27 cellular contexts compared by ENCODE assay signal in genomic region chr14:47660158-47660557, GRCh38. TPM values are rescaled to one million over a fixed set of nuclear protein-coding genes. Genes with fewer than 3 reads are reported as not detected.
"Had no signal": no experiment of that assay in that cellular context is flagged by ENCODE, and none has a peak within 500 bp of the region (broad histone marks: within the 10 kb centered on the region; RNA-seq: fewer than 3 reads in every experiment).

No MANE protein-coding gene starts in this region.

- DNase-seq: hippocampal formation; left colon; left lung; lower lobe of right lung; mammary epithelial cell; mesendoderm; naive B cell; natural killer cell; nephron progenitor cell; occipital lobe; right lobe of liver; stimulated activated CD4-positive, alpha-beta T cell treated with anti-CD3 and anti-CD28 coated beads, Interleukin-2, amount 100 ng/mL, for 24 hours; stimulated activated CD4-positive, alpha-beta T cell treated with anti-CD3 and anti-CD28 coated beads, Interleukin-4, amount 100 ng/mL, for 1 hour; stimulated activated naive B cell treated with anti-CD40 and anti-IgM and Interleukin-4, amounts not matched to agents 10 μg/mL and 1 μg/mL and 100 μg/mL, for 72 hours; stimulated activated naive CD8-positive, alpha-beta T cell treated with anti-CD3 and anti-CD28 coated beads, Interleukin-15, Interleukin-2, amounts not matched to agents 100 U/mL and 50 U/mL, for 24 hours; stomach; tibial artery; trophoblast cell; upper lobe of right lung had no signal

- H3K36me3 Mint-ChIP-seq: mesothelial cell of epicardium; naive B cell; natural killer cell; stimulated activated naive B cell treated with anti-CD40 and anti-IgM and Interleukin-4, amounts not matched to agents 10 μg/mL and 1 μg/mL and 100 μg/mL, for 72 hours had no signal

- H3K27ac Mint-ChIP-seq: mesothelial cell of epicardium; naive B cell; natural killer cell; nephron progenitor cell; progenitor cell of endocrine pancreas; stimulated activated naive B cell treated with anti-CD40 and anti-IgM and Interleukin-4, amounts not matched to agents 10 μg/mL and 1 μg/mL and 100 μg/mL, for 72 hours had no signal

- ATAC-seq: left colon; left lung; lower lobe of right lung; natural killer cell; right lobe of liver; stimulated activated naive B cell treated with anti-CD40 and anti-IgM and Interleukin-4, amounts not matched to agents 10 μg/mL and 1 μg/mL and 100 μg/mL, for 72 hours; stimulated activated naive CD8-positive, alpha-beta T cell treated with anti-CD3 and anti-CD28 coated beads, Interleukin-15, Interleukin-2, amounts not matched to agents 100 U/mL and 50 U/mL, for 24 hours; upper lobe of right lung had no signal

- H3K9me3 Mint-ChIP-seq: mesothelial cell of epicardium, naive B cell, nephron progenitor cell had no signal

- H3K27me3 Mint-ChIP-seq: naive B cell; stimulated activated naive B cell treated with anti-CD40 and anti-IgM and Interleukin-4, amounts not matched to agents 10 μg/mL and 1 μg/mL and 100 μg/mL, for 72 hours had no signal

- H3K4me1 Mint-ChIP-seq: mesothelial cell of epicardium; naive B cell; natural killer cell; nephron progenitor cell; stimulated activated naive B cell treated with anti-CD40 and anti-IgM and Interleukin-4, amounts not matched to agents 10 μg/mL and 1 μg/mL and 100 μg/mL, for 72 hours had no signal

- H3K4me3 Mint-ChIP-seq: mesothelial cell of epicardium; naive B cell; natural killer cell; nephron progenitor cell; stimulated activated naive B cell treated with anti-CD40 and anti-IgM and Interleukin-4, amounts not matched to agents 10 μg/mL and 1 μg/mL and 100 μg/mL, for 72 hours had no signal

- H3K27ac ChIP-seq: left lung, lower lobe of right lung, neutrophil, parathyroid adenoma, right atrium auricular region, right lobe of liver, stomach, thoracic aorta, tibial artery, upper lobe of right lung had no signal

RNA-seq across cellular contexts. Expression of gene MDGA2, which starts 15.2 kb away (rescaled TPM):
- total RNA-seq: left colon, mononuclear cell, natural killer cell, pulmonary artery endothelial cell, right atrium auricular region, thoracic aorta, upper lobe of right lung had no signal
